In the genomic region with DNA sequence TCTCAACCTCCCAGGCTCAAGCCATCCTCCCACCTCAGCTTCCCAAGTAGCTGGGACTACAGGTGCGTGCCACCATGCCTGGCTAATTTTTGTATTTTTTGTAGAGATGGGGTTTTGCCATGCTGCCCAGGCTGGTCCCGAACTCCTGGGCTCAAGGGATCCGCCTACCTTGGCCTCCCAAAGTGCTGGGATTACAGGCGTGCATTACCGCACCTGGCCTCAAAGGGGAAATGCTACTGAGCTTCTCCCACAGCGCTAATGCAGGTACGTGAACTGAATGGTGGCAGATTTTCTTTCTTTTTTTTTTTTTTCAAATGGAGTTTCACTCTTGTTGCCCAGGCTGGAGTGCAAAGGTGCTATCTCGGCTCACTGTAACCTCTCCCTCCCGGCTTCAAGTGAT, we compare ENCODE assay signal across 8 cellular contexts. TPM values are rescaled to one million over a fixed set of nuclear protein-coding genes. Genes with fewer than 3 reads are reported as not detected.
"Had no signal": no experiment of that assay in that cellular context is flagged by ENCODE, and none has a peak within 500 bp of the region (broad histone marks: within the 10 kb centered on the region; RNA-seq: fewer than 3 reads in every experiment).

No MANE protein-coding gene starts in this region.

RNA-seq across cellular contexts. Expression of a gene that starts 8.4 kb away (rescaled TPM):
- total RNA-seq: T-helper 2 cell treated with Interferon-gamma antibody and Interleukin-4, amounts not matched to agents 100 ng/mL and 5 ng/mL, for 36 hours had no signal

RNA-seq across cellular contexts. Expression of a gene that starts 51.7 kb away (rescaled TPM):
- total RNA-seq: activated CD4-positive, alpha-beta T cell treated with anti-CD3 and anti-CD28 coated beads for 36 hours; activated CD4-positive, alpha-beta T cell treated with anti-CD3 and anti-CD28 coated beads, Interleukin-2, amount 10 ng/mL, durations not matched to agents 7 days and 5 days; activated CD8-positive, alpha-beta T cell treated with anti-CD3 and anti-CD28 coated beads, Interleukin-2, amount 10 ng/mL, durations not matched to agents 7 days and 5 days; activated naive CD8-positive, alpha-beta T cell treated with anti-CD3 and anti-CD28 coated beads, Interleukin-2, amount 10 ng/mL, durations not matched to agents 7 days and 5 days; activated T-helper 2 cell treated with anti-CD3 and anti-CD28 coated beads, Interferon-gamma antibody, Interleukin-2, Interleukin-4, amounts not matched to agents 10 μg/mL and 5 μg/mL and 100 μg/mL, durations not matched to agents 14 hours and 24 hours and 36 hours; OCI-LY7; T-helper 1 cell treated with Interleukin-12 subunit alpha and Interleukin-12 subunit beta and Interleukin-4 antibody, amounts not matched to agents 30 ng/mL and 1 ng/mL, for 36 hours; T-helper 2 cell treated with Interferon-gamma antibody and Interleukin-4, amounts not matched to agents 100 ng/mL and 5 ng/mL, for 36 hours had no signal
